Comparison of ENCODE assay signal across 18 cellular contexts in genomic region chr4:154560824-154561231, GRCh38. TPM values are rescaled to one million over a fixed set of nuclear protein-coding genes. Genes with fewer than 3 reads are reported as not detected.
DNase-seq lines count a peak whose midpoint lies in the region; ATAC-seq and TF ChIP-seq lines count a peak whose summit lies in the region.
"Had no signal": no experiment of that assay in that cellular context is flagged by ENCODE, and none has a peak within 500 bp of the region (broad histone marks: within the 10 kb centered on the region; RNA-seq: fewer than 3 reads in every experiment).

No MANE protein-coding gene starts in this region.

- CTCF ChIA-PET in activated CD4-positive, alpha-beta T cell treated with anti-CD3 and anti-CD28 coated beads for 36 hours (lab: Charles Lee), result interaction anchor here (2.5 to 2.9 kb wide), 2 partner anchors 57 to 63 kb away, joined by 24 to 32 read pairs; no protein-coding TSS in a partner anchor

- intact Hi-C loops in activated CD4-positive, alpha-beta T cell treated with anti-CD3 and anti-CD28 coated beads for 36 hours (cut with DNase I, micrococcal nuclease), result no loop called here

- no peak overlapping the region for H3K27ac Mint-ChIP-seq in activated CD4-positive, alpha-beta T cell treated with anti-CD3 and anti-CD28 coated beads for 36 hours
- H3K27ac Mint-ChIP-seq: memory B cell had no signal

- POLR2A ChIA-PET in activated CD4-positive, alpha-beta T cell treated with anti-CD3 and anti-CD28 coated beads for 36 hours (lab: Charles Lee), result no interaction called here

- H3K4me3 ChIP-seq in AG10803 (ENCODE audit: low read length) (no peak overlapping the region), choroid plexus epithelial cell (ENCODE audit: low read depth, low read length) (no peak overlapping the region)
- H3K4me3 ChIP-seq: body of pancreas, thoracic aorta had no signal

- no peaks in the 10 kb centered on the region for H3K9me3 Mint-ChIP-seq in activated CD4-positive, alpha-beta T cell treated with anti-CD3 and anti-CD28 coated beads for 36 hours (ENCODE audit: low read depth)
- H3K9me3 Mint-ChIP-seq: memory B cell had no signal

- no peaks in the 10 kb centered on the region for H3K4me1 Mint-ChIP-seq in activated CD4-positive, alpha-beta T cell treated with anti-CD3 and anti-CD28 coated beads for 36 hours

- ATAC-seq in activated CD4-positive, alpha-beta T cell treated with anti-CD3 and anti-CD28 coated beads for 36 hours, result no peak
- no peak for ATAC-seq in HG02571 (IDR thresholded peaks at IDR 0.05; ENCODE audit: unreplicated experiment)

- H3K36me3 Mint-ChIP-seq in activated CD4-positive, alpha-beta T cell treated with anti-CD3 and anti-CD28 coated beads for 36 hours (ENCODE audit: low read depth), result no peaks in the 10 kb centered on the region
- H3K36me3 Mint-ChIP-seq: memory B cell had no signal

- TF ChIP-seq CTCF in AG10803 (conservative IDR thresholded peaks at IDR 0.05; ENCODE audit: low read length) (no peak), choroid plexus epithelial cell (conservative IDR thresholded peaks at IDR 0.05; ENCODE audit: low read depth, low read length) (no peak)

- H3K4me3 Mint-ChIP-seq in activated CD4-positive, alpha-beta T cell treated with anti-CD3 and anti-CD28 coated beads for 36 hours, result no peak overlapping the region
- H3K4me3 Mint-ChIP-seq: memory B cell had no signal

- DNase-seq in AG10803 (ENCODE audit: low read depth), result peak; percentile 49
- DNase-seq in NCI-H226, result peak; percentile 72
- peak; percentile 88 for DNase-seq in choroid plexus epithelial cell (ENCODE audit: low read depth)
- DNase-seq in myocyte (ENCODE audit: low read depth), result peak; percentile 35
- DNase-seq in GDM1 (lab: John Stamatoyannopoulos, UW), result no peak
- no peak for DNase-seq in stimulated activated naive CD4-positive, alpha-beta T cell treated with Interleukin-2 at 50 U/mL for 16 hours (lab: John Stamatoyannopoulos, UW)
- no peak for DNase-seq in activated CD4-positive, alpha-beta T cell treated with anti-CD3 and anti-CD28 coated beads for 36 hours
- DNase-seq: activated CD4-positive, alpha-beta T cell treated with anti-CD3 and anti-CD28 coated beads, Interleukin-2, amount 50 U/mL, for 4 hours; body of pancreas; DMS153; Kasumi-1; NCI-H187; NCI-H82; SIG-M5; T-helper 9 cell had no signal

- H3K27me3 Mint-ChIP-seq in activated CD4-positive, alpha-beta T cell treated with anti-CD3 and anti-CD28 coated beads for 36 hours, result peaks cover 7% of the 10 kb centered on the region

RNA-seq across cellular contexts. Expression of gene FGB, which starts 2.0 kb away (rescaled TPM):
- total RNA-seq in myocyte, result not detected in 2 replicates
- not detected for polyA plus RNA-seq in myocyte (2012)
- total RNA-seq in activated CD4-positive, alpha-beta T cell treated with anti-CD3 and anti-CD28 coated beads for 36 hours, result not detected
- total RNA-seq: body of pancreas, thoracic aorta had no signal

RNA-seq across cellular contexts. Expression of gene PLRG1, which starts 10.6 kb away (rescaled TPM):
- total RNA-seq in myocyte, result 55.7 and 62.0 TPM in 2 replicates
- 40.9 TPM for polyA plus RNA-seq in myocyte (2012)
- total RNA-seq in activated CD4-positive, alpha-beta T cell treated with anti-CD3 and anti-CD28 coated beads for 36 hours, result 100 to 1,000 TPM; 123 to 125 TPM

RNA-seq across cellular contexts. Expression of gene FGA, which starts 29.7 kb away (rescaled TPM):
- not detected in 2 replicates for total RNA-seq in myocyte
- polyA plus RNA-seq in myocyte (2012), result not detected
- total RNA-seq in activated CD4-positive, alpha-beta T cell treated with anti-CD3 and anti-CD28 coated beads for 36 hours, result not detected
- total RNA-seq: thoracic aorta had no signal

RNA-seq across cellular contexts. Expression of gene FGG, which starts 51.6 kb away (rescaled TPM):
- not detected in 2 replicates for total RNA-seq in myocyte
- not detected for polyA plus RNA-seq in myocyte (2012)
- total RNA-seq in activated CD4-positive, alpha-beta T cell treated with anti-CD3 and anti-CD28 coated beads for 36 hours, result not detected
- total RNA-seq: body of pancreas, thoracic aorta had no signal

Comparison
In these comparisons a context has a peak if more than half of its experiments do, and no peak if none do; other contexts are left out.
1. DNase-seq: peak in AG10803 (single experiment), NCI-H226 (single experiment), choroid plexus epithelial cell (single experiment) and myocyte (single experiment); none in GDM1 (single experiment), stimulated activated naive CD4-positive, alpha-beta T cell treated with Interleukin-2 at 50 U/mL for 16 hours (single experiment) and activated CD4-positive, alpha-beta T cell treated with anti-CD3 and anti-CD28 coated beads for 36 hours (single experiment).